ENCODE assay signal across 15 cellular contexts in the genomic region with DNA sequence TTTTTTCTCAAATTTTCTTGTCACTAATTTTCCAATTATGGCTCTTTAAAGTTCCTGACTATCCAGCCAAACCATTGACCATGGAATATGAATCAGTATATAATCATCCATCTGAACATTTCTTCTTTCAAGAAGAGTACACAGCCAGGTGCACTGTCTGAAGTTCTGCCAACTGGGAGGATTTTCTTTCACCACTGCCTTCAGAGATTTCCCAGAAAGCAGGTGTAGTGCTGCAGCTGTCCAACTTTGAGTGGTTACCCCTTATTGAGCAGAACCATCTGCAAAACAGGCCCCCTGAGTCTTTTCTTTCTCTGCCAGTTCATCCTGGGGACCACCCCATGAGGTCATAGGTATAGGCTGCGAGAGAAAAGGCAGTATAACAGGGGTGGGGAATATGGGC.
"Had no signal": no experiment of that assay in that cellular context is flagged by ENCODE, and none has a peak within 500 bp of the region (broad histone marks: within the 10 kb centered on the region; RNA-seq: fewer than 3 reads in every experiment).

No MANE protein-coding gene starts in this region.

- ATAC-seq: heart right ventricle; naive thymus-derived CD8-positive, alpha-beta T cell; sciatic nerve had no signal

- H3K27ac ChIP-seq: colonic mucosa, heart right ventricle, neutrophil, skin epidermis had no signal

- H3K36me3 ChIP-seq: colonic mucosa, heart right ventricle, neutrophil had no signal

- H3K4me3 ChIP-seq: colonic mucosa, heart right ventricle, skin epidermis had no signal

- H3K4me1 ChIP-seq: colonic mucosa, heart right ventricle had no signal

- H3K9me3 ChIP-seq: colonic mucosa, heart right ventricle, neutrophil had no signal

- DNase-seq: colonic mucosa; dermis blood vessel endothelial cell; effector CD4-positive, alpha-beta T cell; endodermal cell; erythroblast; foreskin melanocyte; heart right ventricle; hypothalamus; kidney glomerular epithelial cell; naive thymus-derived CD8-positive, alpha-beta T cell; stimulated activated naive CD4-positive, alpha-beta T cell; trophoblast cell had no signal

- H3K27me3 ChIP-seq: colonic mucosa, heart right ventricle, neutrophil had no signal
